ENCODE assay signal across 8 cellular contexts in genomic region chr14:74217672-74218448, GRCh38. TPM values are rescaled to one million over a fixed set of nuclear protein-coding genes. Genes with fewer than 3 reads are reported as not detected.
DNase-seq lines count a peak whose midpoint lies in the region; ATAC-seq and TF ChIP-seq lines count a peak whose summit lies in the region.

No MANE protein-coding gene starts in this region.

- no peak overlapping the region for H3K4me3 Mint-ChIP-seq in activated naive CD4-positive, alpha-beta T cell treated with anti-CD3 and anti-CD28 coated beads, Interleukin-2, amount 10 ng/mL, durations not matched to agents 7 days and 5 days

- H3K27me3 ChIP-seq in cardiac muscle cell (peaks cover 60% of the 10 kb centered on the region), vagina (no peaks in the 10 kb centered on the region)

- H3K4me1 Mint-ChIP-seq in activated naive CD4-positive, alpha-beta T cell treated with anti-CD3 and anti-CD28 coated beads, Interleukin-2, amount 10 ng/mL, durations not matched to agents 7 days and 5 days, result peaks cover 2% of the 10 kb centered on the region

- H3K36me3 ChIP-seq in cardiac muscle cell (no peaks in the 10 kb centered on the region), vagina (no peaks in the 10 kb centered on the region)

- no peak overlapping the region for H3K4me3 ChIP-seq in GM12865 (ENCODE audit: low read depth, low read length)
- H3K4me3 ChIP-seq in cardiac muscle cell, result no peak overlapping the region
- H3K4me3 ChIP-seq in vagina, result peak overlapping the region in 1 of 2 donors; percentile 5

- H3K27me3 Mint-ChIP-seq in activated naive CD4-positive, alpha-beta T cell treated with anti-CD3 and anti-CD28 coated beads, Interleukin-2, amount 10 ng/mL, durations not matched to agents 7 days and 5 days, result peaks cover 67% of the 10 kb centered on the region

- intact Hi-C loops in vagina (cut with DNase I), result no loop called here

- ATAC-seq in SK-N-SH treated with all-trans-retinoic acid at 6 μM for 48 hours (peak; percentile 98), HG03095 (IDR thresholded peaks at IDR 0.05; ENCODE audit: unreplicated experiment) (no peak)

- H3K9me3 Mint-ChIP-seq in activated naive CD4-positive, alpha-beta T cell treated with anti-CD3 and anti-CD28 coated beads, Interleukin-2, amount 10 ng/mL, durations not matched to agents 7 days and 5 days, result no peaks in the 10 kb centered on the region

- DNase-seq in GM12865 (ENCODE audit: low read depth), result peak; percentile 76
- DNase-seq in activated naive CD4-positive, alpha-beta T cell treated with anti-CD3 and anti-CD28 coated beads, Interleukin-2, amount 10 ng/mL, durations not matched to agents 7 days and 5 days, result peak; percentile 82
- peak; percentile 68 to 80 for DNase-seq in cardiac muscle cell (ENCODE audit: low read depth in 1 of 2, low spot score in 1 of 2)
- peak; percentile 25 for DNase-seq in renal cortical epithelial cell (ENCODE audit: low read depth)
- no peak for DNase-seq in vagina (ENCODE audit: extremely low spot score in 2 of 2)

- no peaks in the 10 kb centered on the region for H3K36me3 Mint-ChIP-seq in activated naive CD4-positive, alpha-beta T cell treated with anti-CD3 and anti-CD28 coated beads, Interleukin-2, amount 10 ng/mL, durations not matched to agents 7 days and 5 days

- H3K27ac ChIP-seq in cardiac muscle cell (no peak overlapping the region), vagina (no peak overlapping the region)

- no peak overlapping the region for H3K27ac Mint-ChIP-seq in activated naive CD4-positive, alpha-beta T cell treated with anti-CD3 and anti-CD28 coated beads, Interleukin-2, amount 10 ng/mL, durations not matched to agents 7 days and 5 days

- H3K9me3 ChIP-seq in cardiac muscle cell (ENCODE audit: low read depth) (no peaks in the 10 kb centered on the region), vagina (no peaks in the 10 kb centered on the region)

- H3K4me1 ChIP-seq in cardiac muscle cell (ENCODE audit: low read depth) (no peaks in the 10 kb centered on the region), vagina (peaks cover 6% of the 10 kb centered on the region)

- peak; percentile 97 for TF ChIP-seq CTCF in GM12865 (IDR thresholded peaks at IDR 0.05; ENCODE audit: insufficient read depth, low read depth, low read length, missing control alignments)
- TF ChIP-seq CTCF in LNCAP (IDR thresholded peaks at IDR 0.05), result peak; percentile 98
- TF ChIP-seq CTCF in cardiac muscle cell (IDR thresholded peaks at IDR 0.05; ENCODE audit: low read depth, low read length), result peak; percentile 97
- peak in 2 of 3 experiments; percentile 51 to 57 for TF ChIP-seq CTCF in vagina (IDR thresholded peaks at IDR 0.05)

- CTCF ChIA-PET in activated naive CD4-positive, alpha-beta T cell treated with anti-CD3 and anti-CD28 coated beads, Interleukin-2, amount 10 ng/mL, durations not matched to agents 7 days and 5 days (lab: Charles Lee), result interaction anchor here (1.6 to 2.4 kb wide), 2 partner anchors 33 to 36 kb away, joined by 6 to 11 read pairs; no protein-coding TSS in a partner anchor

- TF ChIP-seq POLR2A in vagina (IDR thresholded peaks at IDR 0.05), result no peak

TF ChIP-seq in SK-N-SH treated with all-trans-retinoic acid at 6 μM for 48 hours, 23 proteins besides CTCF, POLR2A, EP300 and RAD21 (continues in another document):
- TF ChIP-seq ZC3H10 (CRISPR knock-in tag; IDR thresholded peaks at IDR 0.05), result no peak
- no peak for TF ChIP-seq TOX (CRISPR knock-in tag; IDR thresholded peaks at IDR 0.05; ENCODE audit: borderline replicate concordance)
- no peak for TF ChIP-seq ZFP3 (CRISPR knock-in tag; IDR thresholded peaks at IDR 0.05)
- no peak for TF ChIP-seq PATZ1 (CRISPR knock-in tag; IDR thresholded peaks at IDR 0.05; ENCODE audit: borderline replicate concordance)
- no peak for TF ChIP-seq RARB (CRISPR knock-in tag; IDR thresholded peaks at IDR 0.05)
- TF ChIP-seq, protein P1, sequence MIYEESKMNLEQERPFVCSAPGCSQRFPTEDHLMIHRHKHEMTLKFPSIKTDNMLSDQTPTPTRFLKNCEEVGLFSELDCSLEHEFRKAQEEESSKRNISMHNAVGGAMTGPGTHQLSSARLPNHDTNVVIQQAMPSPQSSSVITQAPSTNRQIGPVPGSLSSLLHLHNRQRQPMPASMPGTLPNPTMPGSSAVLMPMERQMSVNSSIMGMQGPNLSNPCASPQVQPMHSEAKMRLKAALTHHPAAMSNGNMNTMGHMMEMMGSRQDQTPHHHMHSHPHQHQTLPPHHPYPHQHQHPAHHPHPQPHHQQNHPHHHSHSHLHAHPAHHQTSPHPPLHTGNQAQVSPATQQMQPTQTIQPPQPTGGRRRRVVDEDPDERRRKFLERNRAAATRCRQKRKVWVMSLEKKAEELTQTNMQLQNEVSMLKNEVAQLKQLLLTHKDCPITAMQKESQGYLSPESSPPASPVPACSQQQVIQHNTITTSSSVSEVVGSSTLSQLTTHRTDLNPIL (CRISPR knock-in tag; IDR thresholded peaks at IDR 0.05; ENCODE audit: low read depth), result no peak
- TF ChIP-seq ZFP30 (CRISPR knock-in tag; IDR thresholded peaks at IDR 0.05), result no peak
- TF ChIP-seq GLIS3 (CRISPR knock-in tag; IDR thresholded peaks at IDR 0.05), result no peak
- TF ChIP-seq OSR1 (CRISPR knock-in tag; IDR thresholded peaks at IDR 0.05), result no peak
- no peak for TF ChIP-seq POU6F1 (CRISPR knock-in tag; IDR thresholded peaks at IDR 0.05; ENCODE audit: borderline replicate concordance, low read depth)
- TF ChIP-seq, protein P2, sequence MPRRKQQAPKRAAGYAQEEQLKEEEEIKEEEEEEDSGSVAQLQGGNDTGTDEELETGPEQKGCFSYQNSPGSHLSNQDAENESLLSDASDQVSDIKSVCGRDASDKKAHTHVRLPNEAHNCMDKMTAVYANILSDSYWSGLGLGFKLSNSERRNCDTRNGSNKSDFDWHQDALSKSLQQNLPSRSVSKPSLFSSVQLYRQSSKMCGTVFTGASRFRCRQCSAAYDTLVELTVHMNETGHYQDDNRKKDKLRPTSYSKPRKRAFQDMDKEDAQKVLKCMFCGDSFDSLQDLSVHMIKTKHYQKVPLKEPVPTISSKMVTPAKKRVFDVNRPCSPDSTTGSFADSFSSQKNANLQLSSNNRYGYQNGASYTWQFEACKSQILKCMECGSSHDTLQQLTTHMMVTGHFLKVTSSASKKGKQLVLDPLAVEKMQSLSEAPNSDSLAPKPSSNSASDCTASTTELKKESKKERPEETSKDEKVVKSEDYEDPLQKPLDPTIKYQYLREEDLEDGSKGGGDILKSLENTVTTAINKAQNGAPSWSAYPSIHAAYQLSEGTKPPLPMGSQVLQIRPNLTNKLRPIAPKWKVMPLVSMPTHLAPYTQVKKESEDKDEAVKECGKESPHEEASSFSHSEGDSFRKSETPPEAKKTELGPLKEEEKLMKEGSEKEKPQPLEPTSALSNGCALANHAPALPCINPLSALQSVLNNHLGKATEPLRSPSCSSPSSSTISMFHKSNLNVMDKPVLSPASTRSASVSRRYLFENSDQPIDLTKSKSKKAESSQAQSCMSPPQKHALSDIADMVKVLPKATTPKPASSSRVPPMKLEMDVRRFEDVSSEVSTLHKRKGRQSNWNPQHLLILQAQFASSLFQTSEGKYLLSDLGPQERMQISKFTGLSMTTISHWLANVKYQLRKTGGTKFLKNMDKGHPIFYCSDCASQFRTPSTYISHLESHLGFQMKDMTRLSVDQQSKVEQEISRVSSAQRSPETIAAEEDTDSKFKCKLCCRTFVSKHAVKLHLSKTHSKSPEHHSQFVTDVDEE (CRISPR knock-in tag; IDR thresholded peaks at IDR 0.05), result no peak
- TF ChIP-seq ZNF565 (CRISPR knock-in tag; conservative IDR thresholded peaks at IDR 0.05; ENCODE audit: low read depth), result no peak
- TF ChIP-seq ESRRG (CRISPR knock-in tag; IDR thresholded peaks at IDR 0.05), result no peak
- TF ChIP-seq, protein P3, sequence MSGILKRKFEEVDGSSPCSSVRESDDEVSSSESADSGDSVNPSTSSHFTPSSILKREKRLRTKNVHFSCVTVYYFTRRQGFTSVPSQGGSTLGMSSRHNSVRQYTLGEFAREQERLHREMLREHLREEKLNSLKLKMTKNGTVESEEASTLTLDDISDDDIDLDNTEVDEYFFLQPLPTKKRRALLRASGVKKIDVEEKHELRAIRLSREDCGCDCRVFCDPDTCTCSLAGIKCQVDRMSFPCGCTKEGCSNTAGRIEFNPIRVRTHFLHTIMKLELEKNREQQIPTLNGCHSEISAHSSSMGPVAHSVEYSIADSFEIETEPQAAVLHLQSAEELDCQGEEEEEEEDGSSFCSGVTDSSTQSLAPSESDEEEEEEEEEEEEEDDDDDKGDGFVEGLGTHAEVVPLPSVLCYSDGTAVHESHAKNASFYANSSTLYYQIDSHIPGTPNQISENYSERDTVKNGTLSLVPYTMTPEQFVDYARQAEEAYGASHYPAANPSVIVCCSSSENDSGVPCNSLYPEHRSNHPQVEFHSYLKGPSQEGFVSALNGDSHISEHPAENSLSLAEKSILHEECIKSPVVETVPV (CRISPR knock-in tag; IDR thresholded peaks at IDR 0.05), result no peak

RNA-seq across cellular contexts. Expression of gene VSX2, which starts 21.4 kb away (rescaled TPM):
- total RNA-seq in cardiac muscle cell (not detected in 2 replicates), renal cortical epithelial cell (not detected in 2 replicates), vagina (not detected)
- not detected in 2 replicates for polyA plus RNA-seq in cardiac muscle cell

Comparison
In these comparisons a context has a peak if more than half of its experiments do, and no peak if none do; other contexts are left out.
1. DNase-seq: peak in GM12865 (single experiment), activated naive CD4-positive, alpha-beta T cell treated with anti-CD3 and anti-CD28 coated beads, Interleukin-2, amount 10 ng/mL, durations not matched to agents 7 days and 5 days (single experiment), cardiac muscle cell (2 of 2) and renal cortical epithelial cell (single experiment); none in vagina (0 of 2).
2. Peak in every context shown above with its lines, with median percentiles within 50 percentile points of each other: CTCF ChIP-seq.